ENCODE assay signal across 1 cellular context in genomic region chr20:62237772-62238568, GRCh38.
TF ChIP-seq lines count a peak whose summit lies in the region.

TSS of gene OSBPL2 (plus strand) at chr20:62238521. CDS start at chr20:62256185, 17,664 bp downstream.

TF ChIP-seq in K562, 482 proteins besides CTCF, POLR2A, EP300 and RAD21 (continued from another document and continues in another):
- peak; percentile 84 for TF ChIP-seq RAD51 (IDR thresholded peaks at IDR 0.05; ENCODE audit: borderline replicate concordance, low read depth)
- no peak for TF ChIP-seq HMG20B (CRISPR knock-in tag; IDR thresholded peaks at IDR 0.05)
- TF ChIP-seq SP1 (CRISPR knock-in tag; IDR thresholded peaks at IDR 0.05), result peak; percentile 98
- no peak for TF ChIP-seq ELK3 (CRISPR knock-in tag; IDR thresholded peaks at IDR 0.05)
- no peak for TF ChIP-seq ELK1 (CRISPR knock-in tag; IDR thresholded peaks at IDR 0.05)
- TF ChIP-seq CEBPZ (IDR thresholded peaks at IDR 0.05; ENCODE audit: borderline replicate concordance, low read depth, low read length), result peak; percentile 71; the same call in 1 of the 2 replicates
- TF ChIP-seq GTF3C2 (IDR thresholded peaks at IDR 0.05; ENCODE audit: borderline replicate concordance, extremely low read depth, insufficient read length), result no peak
- no peak for TF ChIP-seq ZNF197 (CRISPR knock-in tag; IDR thresholded peaks at IDR 0.05; ENCODE audit: low read depth)
- no peak for TF ChIP-seq HMBOX1 (IDR thresholded peaks at IDR 0.05)
- no peak for TF ChIP-seq LEF1 (IDR thresholded peaks at IDR 0.05)
- TF ChIP-seq CTBP1 (IDR thresholded peaks at IDR 0.05; ENCODE audit: borderline replicate concordance), result peak; percentile 75
- peak; percentile 35; the same call in 1 of the 2 replicates for TF ChIP-seq MITF (IDR thresholded peaks at IDR 0.05)
- TF ChIP-seq DDX20 (tag; IDR thresholded peaks at IDR 0.05; ENCODE audit: low read depth), result no peak
- TF ChIP-seq ZNF551 (CRISPR knock-in tag; IDR thresholded peaks at IDR 0.05), result no peak
- no peak for TF ChIP-seq SMARCC2 (IDR thresholded peaks at IDR 0.05; ENCODE audit: low read depth)
- no peak for TF ChIP-seq ZC3H11A (IDR thresholded peaks at IDR 0.05; ENCODE audit: low read depth, low read length)
- TF ChIP-seq MTA2 (IDR thresholded peaks at IDR 0.05; ENCODE audit: low read depth), result no peak
- no peak for TF ChIP-seq RNF2 (IDR thresholded peaks at IDR 0.05)
- no peak for TF ChIP-seq TCF3 (CRISPR knock-in tag; IDR thresholded peaks at IDR 0.05)
- peak; percentile 67; the same call in 1 of the 2 replicates for TF ChIP-seq ZEB2 (IDR thresholded peaks at IDR 0.05)
- no peak for TF ChIP-seq DNMT1 (IDR thresholded peaks at IDR 0.05)
- no peak for TF ChIP-seq ZNF398 (CRISPR knock-in tag; IDR thresholded peaks at IDR 0.05)
- TF ChIP-seq E4F1 (CRISPR knock-in tag; IDR thresholded peaks at IDR 0.05; ENCODE audit: borderline replicate concordance), result no peak
- no peak for TF ChIP-seq E2F5 (CRISPR knock-in tag; IDR thresholded peaks at IDR 0.05)
- no peak for TF ChIP-seq POLR3A (IDR thresholded peaks at IDR 0.05; ENCODE audit: borderline replicate concordance, extremely low read depth, insufficient read depth, insufficient read length)
- TF ChIP-seq TGIF2 (CRISPR knock-in tag; IDR thresholded peaks at IDR 0.05), result no peak
- no peak for TF ChIP-seq KLF6 (CRISPR knock-in tag; IDR thresholded peaks at IDR 0.05; ENCODE audit: borderline replicate concordance)
- no peak for TF ChIP-seq RBM17 (IDR thresholded peaks at IDR 0.05; ENCODE audit: borderline replicate concordance, low read depth, low read length)
- no peak for TF ChIP-seq XRCC3 (IDR thresholded peaks at IDR 0.05)
- no peak for TF ChIP-seq SRSF3 (IDR thresholded peaks at IDR 0.05; ENCODE audit: insufficient read depth, low read length)
- no peak for TF ChIP-seq PTRF (tag; IDR thresholded peaks at IDR 0.05)
- TF ChIP-seq ZNF785 (CRISPR knock-in tag; IDR thresholded peaks at IDR 0.05), result no peak
- TF ChIP-seq SMARCB1 (IDR thresholded peaks at IDR 0.05; ENCODE audit: insufficient read length, low read depth), result no peak
- no peak for TF ChIP-seq XRCC5 (IDR thresholded peaks at IDR 0.05; ENCODE audit: low read depth, low read length)
- TF ChIP-seq ATF7 (IDR thresholded peaks at IDR 0.05), result peak; percentile 82; the same call in 1 of the 2 replicates
- TF ChIP-seq TBP (optimal IDR thresholded peaks at IDR 0.05; ENCODE audit: low read depth, low read length), result peak; percentile 15
- no peak for TF ChIP-seq DLX4 (CRISPR knock-in tag; IDR thresholded peaks at IDR 0.05)
- no peak for TF ChIP-seq TCF7 (IDR thresholded peaks at IDR 0.05; ENCODE audit: borderline replicate concordance)
- TF ChIP-seq ZNF212 (CRISPR knock-in tag; IDR thresholded peaks at IDR 0.05), result no peak
- TF ChIP-seq SRF (CRISPR knock-in tag; IDR thresholded peaks at IDR 0.05), result peak in 1 of 2 experiments; percentile 86; a peak in 2 of 4 replicates
- peak; percentile 80; the same call in 1 of the 2 replicates for TF ChIP-seq MBD2 (IDR thresholded peaks at IDR 0.05; ENCODE audit: borderline replicate concordance, low read depth)
- TF ChIP-seq ARNT (IDR thresholded peaks at IDR 0.05), result no peak
- TF ChIP-seq POU5F1 (IDR thresholded peaks at IDR 0.05; ENCODE audit: borderline replicate concordance, low read depth, low read length, partially characterized antibody), result no peak
- TF ChIP-seq OTX1 (CRISPR knock-in tag; IDR thresholded peaks at IDR 0.05), result no peak
- no peak for TF ChIP-seq ZSCAN29 (IDR thresholded peaks at IDR 0.05)
- peak; percentile 75 for TF ChIP-seq CREB1 (IDR thresholded peaks at IDR 0.05)
- TF ChIP-seq CREB1 (CRISPR knock-in tag; IDR thresholded peaks at IDR 0.05), result peak; percentile 87
- peak in 1 of 2 experiments; percentile 75; a peak in 1 of 4 replicates for TF ChIP-seq SIN3A (IDR thresholded peaks at IDR 0.05; ENCODE audit: borderline replicate concordance in 2 of 2, control insufficient read depth in 1 of 2, low read depth in 2 of 2, low read length in 2 of 2)
- no peak for TF ChIP-seq YY1 (IDR thresholded peaks at IDR 0.05; ENCODE audit: borderline replicate concordance in 1 of 3, control insufficient read depth in 1 of 3, extremely low read depth in 1 of 3, insufficient read depth in 3 of 3, insufficient read length in 1 of 3, insufficient replicate concordance in 2 of 3, low read depth in 1 of 3, low read length in 2 of 3)
- TF ChIP-seq ZBTB1 (CRISPR knock-in tag; IDR thresholded peaks at IDR 0.05; ENCODE audit: borderline replicate concordance, low read depth), result no peak
